ENCODE assay signal across 13 cellular contexts in the genomic region with DNA sequence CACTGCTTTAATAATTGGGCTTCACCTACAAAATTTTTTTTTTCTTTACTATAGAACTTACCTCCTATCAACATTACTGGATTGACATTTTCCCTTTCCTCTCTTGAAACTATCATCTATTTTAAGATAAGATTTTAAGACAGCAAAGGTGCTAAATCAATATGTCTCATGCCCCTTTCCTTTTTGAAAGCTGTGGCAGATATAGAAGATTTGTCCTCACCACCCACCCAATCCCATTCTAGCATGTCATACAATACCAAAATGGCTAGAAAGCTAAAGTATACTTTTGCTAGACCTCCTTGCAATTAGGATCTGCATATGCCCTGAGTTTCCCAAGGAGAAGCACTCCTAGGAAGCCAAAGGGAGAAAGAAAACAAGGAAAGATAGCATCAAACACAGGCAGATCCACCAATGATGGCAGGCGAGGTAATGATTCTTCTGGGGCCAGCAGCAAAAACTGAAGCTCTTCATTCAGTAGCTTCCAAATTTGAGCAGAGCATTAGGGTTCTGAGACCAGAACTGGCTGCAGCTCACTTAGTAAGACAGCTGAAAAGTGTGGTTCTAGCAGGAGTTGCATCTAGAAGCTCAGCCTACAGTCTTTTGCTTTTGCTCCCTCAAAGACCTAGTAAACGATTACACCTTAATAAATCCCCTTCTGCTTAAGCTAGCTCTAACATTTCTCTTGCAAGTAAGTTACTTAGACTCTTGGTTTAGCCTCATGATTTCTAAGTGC.
DNase-seq lines count a peak whose midpoint lies in the region; ATAC-seq, FAIRE-seq and TF ChIP-seq lines count a peak whose summit lies in the region.
"Had no signal": no experiment of that assay in that cellular context is flagged by ENCODE, and none has a peak within 500 bp of the region (broad histone marks: within the 10 kb centered on the region; RNA-seq: fewer than 3 reads in every experiment).

No MANE protein-coding gene starts in this region.

- intact Hi-C loops in natural killer cell (cut with micrococcal nuclease) = no loop called here

- no peak for TF ChIP-seq EP300 in H1 (IDR thresholded peaks at IDR 0.05; ENCODE audit: borderline replicate concordance in 1 of 2, low read depth in 2 of 2, low read length in 2 of 2)

- CTCF ChIA-PET in H1 (lab: Charles Lee; ENCODE audit: partially characterized antibody) = interaction anchor here (0.6 kb wide), 1 partner anchor 84 kb away, joined by 3 read pairs; no protein-coding TSS in a partner anchor

- no peak overlapping the region for H2BK15ac ChIP-seq in H1 (ENCODE audit: low read length)

- no peak for TF ChIP-seq POLR2A in H1 (IDR thresholded peaks at IDR 0.05; ENCODE audit: control extremely low read depth in 1 of 2, low read depth in 2 of 2, low read length in 2 of 2)

- no peak overlapping the region for H2BK120ac ChIP-seq in H1 (replicated peaks; ENCODE audit: low read depth, low read length)

- H3K36me3 ChIP-seq in H1 (ENCODE audit: control insufficient read depth in 2 of 4, insufficient read depth in 4 of 4, low read length in 3 of 4) = no peaks in the 10 kb centered on the region

- H2AK5ac ChIP-seq in H1 (ENCODE audit: low read depth, low read length) = 0 out of 2 replicates have a peak overlapping the region, but pooled peaks have one; percentile 44

- no peaks in the 10 kb centered on the region for H4K20me1 ChIP-seq in H1 (replicated peaks in 1 of 2; ENCODE audit: control insufficient read depth in 1 of 2, insufficient read depth in 2 of 2, low read length in 2 of 2)

- no peak overlapping the region for H3K9ac ChIP-seq in H1 (replicated peaks in 1 of 4; ENCODE audit: extremely low read depth in 1 of 4, low read depth in 3 of 4, low read length in 3 of 4)

- 0 out of 4 replicates have a peak, but pooled peaks cover 0 to 3% of the 10 kb centered on the region in 2 experiments for H3K79me2 ChIP-seq in H1 (ENCODE audit: control insufficient read depth in 1 of 2, insufficient read depth in 2 of 2, low read length in 2 of 2)

- DNase-seq in natural killer cell treated with Interleukin-12 subunit alpha and Interleukin-12 subunit beta and Interleukin-15 and Interleukin-18, amount 100 ng/mL, for 72 hours (ENCODE audit: low spot score) = no peak
- DNase-seq in natural killer cell = no peak
- DNase-seq in T-helper 2 cell treated with Interferon-gamma antibody and Interleukin-4, amounts not matched to agents 5 μg/mL and 100 μg/mL, for 36 hours (ENCODE audit: low spot score) = peak; percentile 22
- DNase-seq in H1 (ENCODE audit: low read depth in 1 of 2, low spot score in 2 of 2) = no peak
- DNase-seq: DMS53, GF-D8, IMR-90 had no signal

- peak overlapping the region in 1 of 2 donors; percentile 72 for H3K27ac Mint-ChIP-seq in natural killer cell treated with Interleukin-12 subunit alpha and Interleukin-12 subunit beta and Interleukin-15 and Interleukin-18, amount 100 ng/mL, for 72 hours
- no peak overlapping the region for H3K27ac Mint-ChIP-seq in natural killer cell
- peak overlapping the region; percentile 73 for H3K27ac Mint-ChIP-seq in T-helper 2 cell treated with Interferon-gamma antibody and Interleukin-4, amounts not matched to agents 5 μg/mL and 100 μg/mL, for 36 hours
- H3K27ac Mint-ChIP-seq: CD14-positive monocyte had no signal

- WGBS in H1 (ENCODE audit: extremely low coverage in 1 of 2, insufficient coverage in 1 of 2, insufficient read length in 1 of 2, insufficient replicate concordance in 2 of 2, low coverage in 1 of 2, low lambda C conversion rate in 2 of 2, missing lambda C conversion rate in 1 of 2), 2 experiments = 78% methylated on average over 2 of the region's 2 CpGs; no CpG with 5 or more reads in 1 of the 2 experiments

- H3K27ac ChIP-seq in H1 (ENCODE audit: low read depth, low read length) = no peak overlapping the region
- H3K27ac ChIP-seq: A549 had no signal

- H3K36me3 Mint-ChIP-seq in natural killer cell treated with Interleukin-12 subunit alpha and Interleukin-12 subunit beta and Interleukin-15 and Interleukin-18, amount 100 ng/mL, for 72 hours = no peaks in the 10 kb centered on the region
- H3K36me3 Mint-ChIP-seq in natural killer cell = no peaks in the 10 kb centered on the region
- peaks cover 3% of the 10 kb centered on the region for H3K36me3 Mint-ChIP-seq in T-helper 2 cell treated with Interferon-gamma antibody and Interleukin-4, amounts not matched to agents 5 μg/mL and 100 μg/mL, for 36 hours (ENCODE audit: low read depth)
- H3K36me3 Mint-ChIP-seq: CD14-positive monocyte had no signal

- FAIRE-seq in H1 (lab: Jason Lieb, UNC) = no peak
- FAIRE-seq: A549, H54 had no signal

- H3K4me3 ChIP-seq in H1 (ENCODE audit: extremely low read depth in 1 of 4, insufficient read depth in 2 of 4, low read depth in 3 of 4, low read length in 4 of 4) = no peak overlapping the region
- H3K4me3 ChIP-seq: A549 had no signal

- H3K18ac ChIP-seq in H1 (ENCODE audit: extremely low read depth, low read length) = no peak overlapping the region

- H3K23me2 ChIP-seq in H1 (ENCODE audit: low read depth, low read length) = no peaks in the 10 kb centered on the region

- TF ChIP-seq RAD21 in H1 (IDR thresholded peaks at IDR 0.05 in 1 of 2, conservative IDR thresholded peaks at IDR 0.05 in 1 of 2; ENCODE audit: low read depth in 2 of 2, low read length in 2 of 2) = no peak

- H3K14ac ChIP-seq in H1 (ENCODE audit: insufficient read length) = peak overlapping the region; percentile 69

- no peak overlapping the region for H4K91ac ChIP-seq in H1 (replicated peaks; ENCODE audit: insufficient read length, low read length)

- no peak overlapping the region for H3K23ac ChIP-seq in H1 (ENCODE audit: insufficient read length)

- H3K4me3 Mint-ChIP-seq in natural killer cell treated with Interleukin-12 subunit alpha and Interleukin-12 subunit beta and Interleukin-15 and Interleukin-18, amount 100 ng/mL, for 72 hours = peak overlapping the region; percentile 66
- no peak overlapping the region for H3K4me3 Mint-ChIP-seq in natural killer cell
- peak overlapping the region; percentile 32 for H3K4me3 Mint-ChIP-seq in T-helper 2 cell treated with Interferon-gamma antibody and Interleukin-4, amounts not matched to agents 5 μg/mL and 100 μg/mL, for 36 hours
- H3K4me3 Mint-ChIP-seq: CD14-positive monocyte had no signal

- H2AFZ ChIP-seq in H1 (ENCODE audit: low read length) = no peak overlapping the region

- H3K4me1 ChIP-seq in H1 (replicated peaks in 1 of 4; ENCODE audit: control insufficient read depth in 3 of 4, insufficient read depth in 4 of 4, low read length in 3 of 4) = peaks cover 0 to 4% (median 0%) of the 10 kb centered on the region in 4 experiments; a peak in 3 of 7 replicates
- H3K4me1 ChIP-seq: A549 had no signal

- ATAC-seq in natural killer cell treated with Interleukin-12 subunit alpha and Interleukin-12 subunit beta and Interleukin-15 and Interleukin-18, amount 100 ng/mL, for 72 hours = no peak
- ATAC-seq in natural killer cell = no peak
- ATAC-seq in HG03378 (IDR thresholded peaks at IDR 0.05; ENCODE audit: unreplicated experiment) = no peak
- no peak for ATAC-seq in GM18517 (IDR thresholded peaks at IDR 0.05; ENCODE audit: unreplicated experiment)
- ATAC-seq: A549, HCT116 had no signal

- H3K9me3 ChIP-seq in H1 (ENCODE audit: insufficient read depth in 2 of 2, low read depth in 1 of 2, low read length in 1 of 2) = no peaks in the 10 kb centered on the region; a peak in 1 of 4 replicates
- H3K9me3 ChIP-seq: A549 had no signal

- no peak overlapping the region for H3K4ac ChIP-seq in H1 (replicated peaks; ENCODE audit: insufficient read length, low read depth, low read length)

- POLR2A ChIA-PET in H1 (lab: Charles Lee; ENCODE audit: partially characterized antibody) = no interaction called here

- H3K4me1 Mint-ChIP-seq in natural killer cell treated with Interleukin-12 subunit alpha and Interleukin-12 subunit beta and Interleukin-15 and Interleukin-18, amount 100 ng/mL, for 72 hours (ENCODE audit: low read depth in 2 of 2) = peaks cover 23 to 26% of the 10 kb centered on the region in 2 donors
- peaks cover 22 to 25% of the 10 kb centered on the region in 2 donors for H3K4me1 Mint-ChIP-seq in natural killer cell
- peaks cover 26% of the 10 kb centered on the region for H3K4me1 Mint-ChIP-seq in T-helper 2 cell treated with Interferon-gamma antibody and Interleukin-4, amounts not matched to agents 5 μg/mL and 100 μg/mL, for 36 hours (ENCODE audit: low read depth)
- H3K4me1 Mint-ChIP-seq: CD14-positive monocyte had no signal

- no peak overlapping the region for H4K8ac ChIP-seq in H1 (ENCODE audit: extremely low read depth, insufficient read depth, low read length)

- no peak for TF ChIP-seq CTCF in natural killer cell (IDR thresholded peaks at IDR 0.05)
- TF ChIP-seq CTCF in H1 (IDR thresholded peaks at IDR 0.05; ENCODE audit: control extremely low read depth in 1 of 3, insufficient read depth in 1 of 3, low read depth in 1 of 3, low read length in 3 of 3) = no peak

- no peaks in the 10 kb centered on the region for H3K9me3 Mint-ChIP-seq in natural killer cell treated with Interleukin-12 subunit alpha and Interleukin-12 subunit beta and Interleukin-15 and Interleukin-18, amount 100 ng/mL, for 72 hours
- no peaks in the 10 kb centered on the region for H3K9me3 Mint-ChIP-seq in natural killer cell
- no peaks in the 10 kb centered on the region for H3K9me3 Mint-ChIP-seq in T-helper 2 cell treated with Interferon-gamma antibody and Interleukin-4, amounts not matched to agents 5 μg/mL and 100 μg/mL, for 36 hours

- H3K79me1 ChIP-seq in H1 (ENCODE audit: low read depth, low read length) = no peaks in the 10 kb centered on the region; the same call in 1 of the 2 replicates

- H2BK5ac ChIP-seq in H1 (ENCODE audit: low read depth, low read length) = no peak overlapping the region

- H2BK20ac ChIP-seq in H1 (ENCODE audit: low read length) = peak overlapping the region; percentile 43; the same call in 1 of the 2 replicates

- no peak overlapping the region for H2BK12ac ChIP-seq in H1 (ENCODE audit: low read depth, low read length)

- H3K4me2 ChIP-seq in H1 (ENCODE audit: insufficient read depth in 1 of 2, low read depth in 2 of 2, low read length in 2 of 2) = no peak overlapping the region
- H3K4me2 ChIP-seq: A549 had no signal

- no peaks in the 10 kb centered on the region for H3K27me3 Mint-ChIP-seq in natural killer cell treated with Interleukin-12 subunit alpha and Interleukin-12 subunit beta and Interleukin-15 and Interleukin-18, amount 100 ng/mL, for 72 hours
- no peaks in the 10 kb centered on the region for H3K27me3 Mint-ChIP-seq in natural killer cell (ENCODE audit: low read depth in 2 of 2)
- no peaks in the 10 kb centered on the region for H3K27me3 Mint-ChIP-seq in T-helper 2 cell treated with Interferon-gamma antibody and Interleukin-4, amounts not matched to agents 5 μg/mL and 100 μg/mL, for 36 hours (ENCODE audit: low read depth)

- H3K27me3 ChIP-seq in H1 (replicated peaks in 1 of 4; ENCODE audit: control insufficient read depth in 3 of 4, extremely low read depth in 1 of 4, insufficient read depth in 3 of 4, low read length in 3 of 4) = no peaks in the 10 kb centered on the region

- H3K56ac ChIP-seq in H1 (replicated peaks; ENCODE audit: insufficient read length, low read depth, low read length) = no peak overlapping the region

- no peak overlapping the region for H4K5ac ChIP-seq in H1 (ENCODE audit: insufficient read length, low read depth, low read length)

TF ChIP-seq in H1, 55 proteins besides CTCF, POLR2A, EP300 and RAD21 (continues in another document):
- TF ChIP-seq CREB1 (IDR thresholded peaks at IDR 0.05) = no peak
